16 cellular contexts compared by ENCODE assay signal in the genomic region with DNA sequence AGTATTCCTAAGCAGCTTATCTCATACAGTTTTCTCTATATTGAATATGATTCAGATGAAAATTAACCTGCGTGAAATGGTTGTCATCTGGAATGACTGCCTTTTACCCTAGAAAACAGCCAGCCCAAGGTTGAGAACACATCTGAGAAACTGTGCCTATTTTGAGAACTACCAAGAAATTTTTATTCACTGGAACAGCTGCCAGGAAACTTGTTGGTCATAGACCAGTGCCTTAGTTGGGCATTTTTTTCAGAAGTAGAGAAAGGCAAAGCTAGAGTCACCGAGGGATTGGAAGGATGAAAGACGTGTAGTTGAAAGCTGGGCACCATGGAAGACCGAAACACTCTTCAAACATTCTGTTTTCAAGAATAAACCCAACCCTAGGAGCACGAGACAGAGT.
DNase-seq lines count a peak whose midpoint lies in the region; ATAC-seq and TF ChIP-seq lines count a peak whose summit lies in the region.
"Had no signal": no experiment of that assay in that cellular context is flagged by ENCODE, and none has a peak within 500 bp of the region (broad histone marks: within the 10 kb centered on the region; RNA-seq: fewer than 3 reads in every experiment).

No MANE protein-coding gene starts in this region.

- peaks cover 34% of the 10 kb centered on the region for H3K4me1 ChIP-seq in Caco-2
- peaks cover 21 to 84% (median 52%) of the 10 kb centered on the region in 6 donors for H3K4me1 ChIP-seq in spleen
- H3K4me1 ChIP-seq: prostate gland had no signal

- DNase-seq in Caco-2, result no peak
- no peak for DNase-seq in T-helper 17 cell
- DNase-seq in iris pigment epithelial cell (ENCODE audit: low read depth), result peak; percentile 25
- DNase-seq in spleen, result no peak
- no peak for DNase-seq in left cardiac atrium
- no peak for DNase-seq in activated CD4-positive, alpha-beta memory T cell treated with anti-CD3 and anti-CD28 coated beads, Interleukin-2, amount 10 ng/mL, durations not matched to agents 7 days and 5 days
- no peak for DNase-seq in SW480 (ENCODE audit: low spot score)
- no peak for DNase-seq in amygdala (lab: John Stamatoyannopoulos, UW)
- DNase-seq: effector memory CD8-positive, alpha-beta T cell; MM.1S; NCI-H1930; SHP77 treated with DMSO at 0.1 percent for 48 hours; T-helper 2 cell had no signal

- no peak for TF ChIP-seq CTCF in Caco-2 (IDR thresholded peaks at IDR 0.05; ENCODE audit: insufficient read depth in 1 of 2, low read depth in 1 of 2, low read length in 1 of 2, severe bottlenecking in 1 of 2, unreplicated experiment in 1 of 2)
- no peak for TF ChIP-seq CTCF in spleen (IDR thresholded peaks at IDR 0.05 in 8 of 11, conservative IDR thresholded peaks at IDR 0.05 in 3 of 11)

- CTCF ChIA-PET in Caco-2 (lab: Charles Lee), result interaction anchor here (1.5 kb wide), 1 partner anchor 692 kb away, joined by 3 read pairs; no protein-coding TSS in a partner anchor
- CTCF ChIA-PET in activated CD4-positive, alpha-beta memory T cell treated with anti-CD3 and anti-CD28 coated beads, Interleukin-2, amount 10 ng/mL, durations not matched to agents 7 days and 5 days (lab: Charles Lee), result no interaction called here

- POLR2A ChIA-PET in Caco-2 (lab: Charles Lee), result no interaction called here
- POLR2A ChIA-PET in activated CD4-positive, alpha-beta memory T cell treated with anti-CD3 and anti-CD28 coated beads, Interleukin-2, amount 10 ng/mL, durations not matched to agents 7 days and 5 days (lab: Charles Lee), result no interaction called here

- peaks cover 37% of the 10 kb centered on the region for H3K4me1 Mint-ChIP-seq in Caco-2 (ENCODE audit: low read depth, unreplicated experiment)
- peaks cover 21% of the 10 kb centered on the region for H3K4me1 Mint-ChIP-seq in T-helper 17 cell
- H3K4me1 Mint-ChIP-seq in activated CD4-positive, alpha-beta memory T cell treated with anti-CD3 and anti-CD28 coated beads, Interleukin-2, amount 10 ng/mL, durations not matched to agents 7 days and 5 days, result peaks cover 31% of the 10 kb centered on the region

- no TSS peak for BruUV-seq in Caco-2 (replicated peaks; lab: Mats Ljungman, UMichigan)

- H3K9me3 ChIP-seq in Caco-2 (no peaks in the 10 kb centered on the region), T-helper 17 cell (ENCODE audit: control insufficient read depth, low read length, poor library complexity, severe bottlenecking) (no peaks in the 10 kb centered on the region), spleen (peaks cover 0 to 10% (median 2%) of the 10 kb centered on the region in 8 donors)
- H3K9me3 ChIP-seq: prostate gland had no signal

- H3K36me3 Mint-ChIP-seq in Caco-2 (ENCODE audit: insufficient read depth, unreplicated experiment) (peaks cover 21% of the 10 kb centered on the region), T-helper 17 cell (ENCODE audit: low read depth) (peaks cover 2% of the 10 kb centered on the region)
- peaks cover 40% of the 10 kb centered on the region for H3K36me3 Mint-ChIP-seq in activated CD4-positive, alpha-beta memory T cell treated with anti-CD3 and anti-CD28 coated beads, Interleukin-2, amount 10 ng/mL, durations not matched to agents 7 days and 5 days (ENCODE audit: low read depth)

- no peak for ATAC-seq in T-helper 17 cell
- no peak for ATAC-seq in left cardiac atrium
- ATAC-seq: effector memory CD8-positive, alpha-beta T cell; WTC11 had no signal

- H3K27ac ChIP-seq in spleen, result peak overlapping the region in 7 of 8 donors; percentile 52 to 87 (median 81)
- H3K27ac ChIP-seq: prostate gland had no signal

- H3K27me3 ChIP-seq in Caco-2 (replicated peaks; ENCODE audit: control insufficient read depth, insufficient read depth, low read length) (no peaks in the 10 kb centered on the region), spleen (replicated peaks in 1 of 7) (no peaks in the 10 kb centered on the region)

- H3K36me3 ChIP-seq in Caco-2 (ENCODE audit: control insufficient read depth, insufficient read depth, low read length) (no peaks in the 10 kb centered on the region; the same call in 1 of the 2 replicates), spleen (no peaks in the 10 kb centered on the region)
- H3K36me3 ChIP-seq: prostate gland had no signal

- peak overlapping the region; percentile 81 for H3K27ac Mint-ChIP-seq in Caco-2 (ENCODE audit: unreplicated experiment)
- peak overlapping the region; percentile 83 for H3K27ac Mint-ChIP-seq in T-helper 17 cell
- H3K27ac Mint-ChIP-seq in activated CD4-positive, alpha-beta memory T cell treated with anti-CD3 and anti-CD28 coated beads, Interleukin-2, amount 10 ng/mL, durations not matched to agents 7 days and 5 days, result no peak overlapping the region
- H3K27ac Mint-ChIP-seq: effector memory CD8-positive, alpha-beta T cell; WTC11 had no signal

- H3K4me3 Mint-ChIP-seq in Caco-2 (ENCODE audit: unreplicated experiment), result no peak overlapping the region
- H3K4me3 Mint-ChIP-seq in T-helper 17 cell, result no peak overlapping the region
- no peak overlapping the region for H3K4me3 Mint-ChIP-seq in activated CD4-positive, alpha-beta memory T cell treated with anti-CD3 and anti-CD28 coated beads, Interleukin-2, amount 10 ng/mL, durations not matched to agents 7 days and 5 days
- H3K4me3 Mint-ChIP-seq: central memory CD8-positive, alpha-beta T cell; effector memory CD8-positive, alpha-beta T cell; WTC11 had no signal

- 74 to 91% (median 85%) methylated on average over 5 of the region's 5 CpGs for WGBS in spleen, 5 donors

- intact Hi-C loops in Caco-2 (cut with micrococcal nuclease; ENCODE audit: unreplicated experiment) (loop anchor here (1.0 kb wide), 1 partner anchor 46 kb away; no protein-coding TSS in a partner anchor), spleen (cut with DNase I; ENCODE audit: low total_unique reads) (no loop called here), left cardiac atrium (cut with DNase I) (no loop called here)

- no peak overlapping the region for H3K4me3 ChIP-seq in Caco-2 (ENCODE audit: low read depth, low read length)
- H3K4me3 ChIP-seq in spleen, result peak overlapping the region in 1 of 8 donors; percentile 6
- H3K4me3 ChIP-seq: prostate gland had no signal

- H3K9me3 Mint-ChIP-seq in Caco-2 (ENCODE audit: unreplicated experiment), result peaks cover 3% of the 10 kb centered on the region
- peaks cover 7% of the 10 kb centered on the region for H3K9me3 Mint-ChIP-seq in activated CD4-positive, alpha-beta memory T cell treated with anti-CD3 and anti-CD28 coated beads, Interleukin-2, amount 10 ng/mL, durations not matched to agents 7 days and 5 days
- H3K9me3 Mint-ChIP-seq: central memory CD8-positive, alpha-beta T cell had no signal

- H3K27me3 Mint-ChIP-seq in Caco-2 (ENCODE audit: insufficient read depth, unreplicated experiment) (no peaks in the 10 kb centered on the region), T-helper 17 cell (no peaks in the 10 kb centered on the region)
- no peaks in the 10 kb centered on the region for H3K27me3 Mint-ChIP-seq in activated CD4-positive, alpha-beta memory T cell treated with anti-CD3 and anti-CD28 coated beads, Interleukin-2, amount 10 ng/mL, durations not matched to agents 7 days and 5 days
- H3K27me3 Mint-ChIP-seq: central memory CD8-positive, alpha-beta T cell; effector memory CD8-positive, alpha-beta T cell had no signal

- TF ChIP-seq POLR2A in spleen (IDR thresholded peaks at IDR 0.05), result no peak
